ENCODE assay signal across 8 cellular contexts in the genomic region with DNA sequence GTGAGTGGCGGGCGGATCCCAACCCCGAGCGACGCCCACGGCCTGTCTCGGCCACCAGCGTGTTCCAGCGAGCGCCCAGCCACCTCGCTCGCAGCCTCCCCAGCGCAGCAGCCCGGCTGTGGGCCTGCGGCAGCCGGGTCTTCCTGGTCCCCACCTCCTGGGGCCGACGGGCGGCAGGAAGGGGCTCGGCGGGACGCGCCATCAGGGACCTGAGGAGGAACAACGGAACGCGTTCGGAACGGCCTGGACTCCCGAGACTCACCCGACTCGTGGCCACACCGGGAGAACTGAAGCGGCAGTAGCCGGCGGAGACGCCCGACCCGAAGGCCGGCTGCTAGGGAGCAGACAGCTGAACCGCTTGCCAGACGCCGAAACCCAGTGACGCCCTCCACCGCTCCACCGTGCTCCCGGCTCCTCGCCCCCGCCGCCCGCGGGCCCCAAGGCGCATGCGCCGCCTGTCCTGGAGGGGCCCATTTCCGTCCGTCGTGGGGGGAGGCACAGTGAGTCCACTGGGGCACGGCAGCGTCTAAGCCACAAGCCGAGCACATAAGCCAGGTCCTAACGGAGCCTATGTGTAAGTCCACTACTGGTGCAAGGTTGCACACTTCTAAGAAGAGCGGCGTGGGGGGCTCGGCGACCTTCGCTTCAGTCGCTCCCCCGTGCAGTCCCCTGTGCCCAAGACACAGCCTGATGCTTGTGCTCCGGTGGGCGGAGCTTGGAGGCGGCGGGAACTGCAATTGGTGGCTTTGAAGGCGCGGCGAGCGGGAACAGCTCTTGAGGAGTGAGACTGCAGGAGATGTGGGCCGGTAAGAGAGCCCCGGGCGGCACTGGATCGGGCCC. TPM values are rescaled to one million over a fixed set of nuclear protein-coding genes. Genes with fewer than 3 reads are reported as not detected.
DNase-seq lines count a peak whose midpoint lies in the region; ATAC-seq and TF ChIP-seq lines count a peak whose summit lies in the region.

A gene with protein sequence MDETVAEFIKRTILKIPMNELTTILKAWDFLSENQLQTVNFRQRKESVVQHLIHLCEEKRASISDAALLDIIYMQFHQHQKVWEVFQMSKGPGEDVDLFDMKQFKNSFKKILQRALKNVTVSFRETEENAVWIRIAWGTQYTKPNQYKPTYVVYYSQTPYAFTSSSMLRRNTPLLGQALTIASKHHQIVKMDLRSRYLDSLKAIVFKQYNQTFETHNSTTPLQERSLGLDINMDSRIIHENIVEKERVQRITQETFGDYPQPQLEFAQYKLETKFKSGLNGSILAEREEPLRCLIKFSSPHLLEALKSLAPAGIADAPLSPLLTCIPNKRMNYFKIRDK (plus strand): TSS at position 743 of the 840 bp plus-strand sequence. CDS start 4,726 bp downstream, outside the sequence.
A gene (minus strand): TSS at position 414 of the 840 bp plus-strand sequence. CDS start 9,491 bp downstream, outside the sequence.

- no peaks in the 10 kb centered on the region for H3K36me3 ChIP-seq in left lung

- no peaks in the 10 kb centered on the region for H3K9me3 Mint-ChIP-seq in dendritic cell treated with granulocyte-macrophage colony-stimulating factor and Interleukin-4, amounts not matched to agents 40 ng/mL and 50 ng/mL, for 4 days

- no peaks in the 10 kb centered on the region for H3K9me3 ChIP-seq in left lung

- H3K27ac Mint-ChIP-seq in dendritic cell treated with granulocyte-macrophage colony-stimulating factor and Interleukin-4, amounts not matched to agents 40 ng/mL and 50 ng/mL, for 4 days: peak within 1 kb of the TSS; percentile 99

- peaks cover 14% of the 10 kb centered on the region for H3K36me3 Mint-ChIP-seq in dendritic cell treated with granulocyte-macrophage colony-stimulating factor and Interleukin-4, amounts not matched to agents 40 ng/mL and 50 ng/mL, for 4 days (ENCODE audit: low read depth)

- H3K27me3 ChIP-seq in left lung: no peaks in the 10 kb centered on the region

- no peak for TF ChIP-seq CTCF in left lung (IDR thresholded peaks at IDR 0.05)

- H3K27ac ChIP-seq in left lung: peak within 1 kb of the TSS; percentile 97

- DNase-seq in CD1c-positive myeloid dendritic cell (ENCODE audit: extremely low spot score) (peak; percentile 97), NCI-H774 (lab: John Stamatoyannopoulos, UW) (peak; percentile 85), left lung (peak; percentile 98)
- peak; percentile 97 for DNase-seq in activated CD4-positive, alpha-beta T cell treated with anti-CD3 and anti-CD28 coated beads, Interleukin-2, amount 50 U/mL, for 4 hours
- DNase-seq in stimulated activated CD4-positive, alpha-beta T cell treated with anti-CD3 and anti-CD28 coated beads, Interleukin-2, amount 100 ng/mL, for 4 hours (ENCODE audit: low read depth): peak; percentile 96

- peak within 1 kb of the TSS; percentile 96 for H3K4me3 Mint-ChIP-seq in dendritic cell treated with granulocyte-macrophage colony-stimulating factor and Interleukin-4, amounts not matched to agents 40 ng/mL and 50 ng/mL, for 4 days

- no peaks in the 10 kb centered on the region for H3K27me3 Mint-ChIP-seq in dendritic cell treated with granulocyte-macrophage colony-stimulating factor and Interleukin-4, amounts not matched to agents 40 ng/mL and 50 ng/mL, for 4 days

- peaks cover 22 to 36% of the 10 kb centered on the region in 2 donors for H3K4me1 ChIP-seq in left lung

- peak; percentile 84 for ATAC-seq in GM19438 (IDR thresholded peaks at IDR 0.05; ENCODE audit: low read depth, unreplicated experiment)
- ATAC-seq in HG03571 (IDR thresholded peaks at IDR 0.05; ENCODE audit: unreplicated experiment): peak; percentile 86
- ATAC-seq in left lung: peak; percentile 94

- H3K4me1 Mint-ChIP-seq in dendritic cell treated with granulocyte-macrophage colony-stimulating factor and Interleukin-4, amounts not matched to agents 40 ng/mL and 50 ng/mL, for 4 days (ENCODE audit: low read depth): peaks cover 47% of the 10 kb centered on the region

- intact Hi-C loops in dendritic cell treated with granulocyte-macrophage colony-stimulating factor and Interleukin-4, amounts not matched to agents 40 ng/mL and 50 ng/mL, for 4 days (cut with micrococcal nuclease): loop anchor here (1.0 to 10.0 kb wide), 5 partner anchors 9 to 308 kb away; a partner anchor contains a TSS
- intact Hi-C loops in left lung (cut with DNase I): no loop called here

- peak within 1 kb of the TSS; percentile 79 to 91 for H3K4me3 ChIP-seq in left lung

RNA-seq across cellular contexts. Expression of the first gene that starts in this region (rescaled TPM):
- total RNA-seq in left lung: 10 to 100 TPM; 12.3 to 14.7 TPM

RNA-seq across cellular contexts. Expression of the second gene that starts in this region (rescaled TPM):
- total RNA-seq in left lung: 10 to 100 TPM; 46.2 to 52.1 TPM

Comparison
In these comparisons a context has a peak if more than half of its experiments do, and no peak if none do; other contexts are left out.
1. Peak in every context shown above with its lines: DNase-seq, ATAC-seq, H3K4me3 ChIP-seq and H3K27ac ChIP-seq.